In genomic region chr4:915595-915994, GRCh38 we compare ENCODE assay signal across 14 cellular contexts. TPM values are rescaled to one million over a fixed set of nuclear protein-coding genes. Genes with fewer than 3 reads are reported as not detected.
DNase-seq lines count a peak whose midpoint lies in the region; ATAC-seq, FAIRE-seq and TF ChIP-seq lines count a peak whose summit lies in the region.
"Had no signal": no experiment of that assay in that cellular context is flagged by ENCODE, and none has a peak within 500 bp of the region (broad histone marks: within the 10 kb centered on the region; RNA-seq: fewer than 3 reads in every experiment).

No MANE protein-coding gene starts in this region.

- H3K27ac Mint-ChIP-seq in CD14-positive monocyte = peak overlapping the region; percentile 78 to 92 (median 88)
- peak overlapping the region; percentile 2 to 43 for H3K27ac Mint-ChIP-seq in activated naive CD4-positive, alpha-beta T cell treated with anti-CD3 and anti-CD28 coated beads, Interleukin-2, amount 50 U/mL, for 72 hours

- no peak overlapping the region for H3K18ac ChIP-seq in mesendoderm (ENCODE audit: low read length)

- H3K27ac ChIP-seq in mesendoderm (ENCODE audit: low read depth, low read length) = no peak overlapping the region
- H3K27ac ChIP-seq: KMS-11, psoas muscle had no signal

- no peaks in the 10 kb centered on the region for H3K36me3 ChIP-seq in mesendoderm (ENCODE audit: control insufficient read depth, insufficient read depth, low read length)

- peaks cover 28% of the 10 kb centered on the region for H3K79me2 ChIP-seq in mesendoderm (ENCODE audit: control insufficient read depth, insufficient read depth, low read length)

- H3K56ac ChIP-seq in mesendoderm (ENCODE audit: low read length) = no peak overlapping the region

- H3K9me3 Mint-ChIP-seq in CD14-positive monocyte = peaks cover 0 to 3% (median 0%) of the 10 kb centered on the region in 7 donors
- peaks cover 8 to 16% of the 10 kb centered on the region in 2 donors for H3K9me3 Mint-ChIP-seq in activated naive CD4-positive, alpha-beta T cell treated with anti-CD3 and anti-CD28 coated beads, Interleukin-2, amount 50 U/mL, for 72 hours

- no peak overlapping the region for H4K8ac ChIP-seq in mesendoderm (ENCODE audit: low read depth, low read length)

- H3K4ac ChIP-seq in mesendoderm (ENCODE audit: low read depth, low read length) = no peak overlapping the region

- DNase-seq in CD14-positive monocyte (ENCODE audit: low spot score) = peak; percentile 47
- DNase-seq in Kasumi-1 (lab: John Stamatoyannopoulos, UW) = peak; percentile 76 to 79
- no peak for DNase-seq in activated naive CD4-positive, alpha-beta T cell treated with anti-CD3 and anti-CD28 coated beads, Interleukin-2, amount 50 U/mL, for 72 hours (ENCODE audit: low spot score in 2 of 2)
- DNase-seq in mesenteric fat pad (ENCODE audit: low spot score) = peak; percentile 12
- no peak for DNase-seq in ACHN
- no peak for DNase-seq in inferior parietal cortex (ENCODE audit: extremely low spot score)
- DNase-seq in mesendoderm = no peak
- no peak for DNase-seq in H54 (ENCODE audit: insufficient read length, low spot score)
- DNase-seq: activated CD4-positive, alpha-beta T cell treated with anti-CD3 and anti-CD28 coated beads, Interleukin-2, amount 50 U/mL, for 1 hour; DMS79; NCI-H82; psoas muscle had no signal

- no peak overlapping the region for H3K4me3 ChIP-seq in mesendoderm (ENCODE audit: low read length)
- H3K4me3 ChIP-seq: psoas muscle had no signal

- peaks cover 0 to 2% (median 0%) of the 10 kb centered on the region in 3 donors for H3K27me3 Mint-ChIP-seq in CD14-positive monocyte (ENCODE audit: low read depth in 3 of 3)

- intact Hi-C loops in CD14-positive monocyte (cut with micrococcal nuclease) = no loop called here

- H2BK15ac ChIP-seq in mesendoderm (replicated peaks; ENCODE audit: low read depth) = no peak overlapping the region

- H3K4me1 ChIP-seq in mesendoderm (ENCODE audit: control insufficient read depth, low read depth, low read length) = no peaks in the 10 kb centered on the region
- H3K4me1 ChIP-seq: psoas muscle had no signal

- H3K9ac ChIP-seq in mesendoderm (ENCODE audit: low read length) = no peak overlapping the region
- H3K9ac ChIP-seq: KMS-11 had no signal

- no peak overlapping the region for H2BK120ac ChIP-seq in mesendoderm (ENCODE audit: low read depth, low read length)

- no peak overlapping the region for H3K4me2 ChIP-seq in mesendoderm (ENCODE audit: low read length)
- H3K4me2 ChIP-seq: KMS-11 had no signal

- no CpG with 5 or more reads among the region's 8 CpGs for WGBS in mesendoderm (ENCODE audit: extremely low coverage, insufficient coverage, low lambda C conversion rate)

- in situ Hi-C loops in ACHN (cut with HindIII; ENCODE audit: low pct_ligation_motif_present, low pct_unique_long_range_greater_than_20kb, low sequenced_read_pairs) = no loop called here

- H2BK5ac ChIP-seq in mesendoderm (ENCODE audit: low read length) = no peak overlapping the region

- H3K79me1 ChIP-seq in mesendoderm (ENCODE audit: low read length) = peaks cover 20% of the 10 kb centered on the region

- no peak overlapping the region for H3K23ac ChIP-seq in mesendoderm (ENCODE audit: low read length)

- no peak for FAIRE-seq in H54 (lab: Jason Lieb, UNC)
- FAIRE-seq: colon had no signal

- TF ChIP-seq POLR2A in H54 (IDR thresholded peaks at IDR 0.05; ENCODE audit: low read depth, low read length) = no peak

- peak in 1 of 2 donors; percentile 64 for ATAC-seq in activated naive CD4-positive, alpha-beta T cell treated with anti-CD3 and anti-CD28 coated beads, Interleukin-2, amount 50 U/mL, for 72 hours
- ATAC-seq: psoas muscle had no signal

- no peak for TF ChIP-seq CTCF in CD14-positive monocyte (IDR thresholded peaks at IDR 0.05)

- H2AK5ac ChIP-seq in mesendoderm (ENCODE audit: low read length) = no peak overlapping the region

- H3K4me3 Mint-ChIP-seq in CD14-positive monocyte = peak overlapping the region; percentile 52 to 92

- H3K36me3 Mint-ChIP-seq in CD14-positive monocyte = peaks cover 28 to 39% of the 10 kb centered on the region in 2 donors
- peaks cover 10 to 27% of the 10 kb centered on the region in 2 donors for H3K36me3 Mint-ChIP-seq in activated naive CD4-positive, alpha-beta T cell treated with anti-CD3 and anti-CD28 coated beads, Interleukin-2, amount 50 U/mL, for 72 hours

- H3K4me1 Mint-ChIP-seq in CD14-positive monocyte = peaks cover 54% of the 10 kb centered on the region

- no peak overlapping the region for H4K5ac ChIP-seq in mesendoderm (ENCODE audit: low read length)

- no peaks in the 10 kb centered on the region for H3K27me3 ChIP-seq in mesendoderm (ENCODE audit: insufficient read depth, low read length, poor library complexity)

RNA-seq across cellular contexts. Expression of gene GAK, which starts 16.5 kb away (rescaled TPM):
- polyA plus RNA-seq in CD14-positive monocyte = 10 to 100 TPM; 40.3 to 54.9 TPM
- 100 to 1,000 TPM; 124 to 171 TPM for total RNA-seq in activated naive CD4-positive, alpha-beta T cell treated with anti-CD3 and anti-CD28 coated beads, Interleukin-2, amount 50 U/mL, for 72 hours
- 91.3 TPM for total RNA-seq in mesenteric fat pad
- 50.4 TPM for polyA plus RNA-seq in mesendoderm (2013, experiment 1 of 2)
- polyA plus RNA-seq in mesendoderm (2013, experiment 2 of 2) = 48.6 TPM

RNA-seq across cellular contexts. Expression of gene TMEM175, which starts 16.7 kb away (rescaled TPM):
- polyA plus RNA-seq in CD14-positive monocyte = 10 to 100 TPM; 18.9 to 20.7 TPM
- 10 to 100 TPM; 12.1 to 13.9 TPM for total RNA-seq in activated naive CD4-positive, alpha-beta T cell treated with anti-CD3 and anti-CD28 coated beads, Interleukin-2, amount 50 U/mL, for 72 hours
- total RNA-seq in mesenteric fat pad = 27.7 TPM
- polyA plus RNA-seq in mesendoderm (2013, experiment 1 of 2) = 3.8 TPM
- 3.0 TPM for polyA plus RNA-seq in mesendoderm (2013, experiment 2 of 2)

RNA-seq across cellular contexts. Expression of gene DGKQ, which starts 57.8 kb away (rescaled TPM):
- polyA plus RNA-seq in CD14-positive monocyte = 1 to 10 TPM in 1 of 2 donors, under 1 TPM in 1; 0.58 to 2.4 TPM
- 1 to 10 TPM; 7.8 to 7.9 TPM for total RNA-seq in activated naive CD4-positive, alpha-beta T cell treated with anti-CD3 and anti-CD28 coated beads, Interleukin-2, amount 50 U/mL, for 72 hours
- total RNA-seq in mesenteric fat pad = 10.1 TPM
- polyA plus RNA-seq in mesendoderm (2013, experiment 1 of 2) = 1.9 TPM
- polyA plus RNA-seq in mesendoderm (2013, experiment 2 of 2) = 1.7 TPM

Comparison
In these comparisons a context has a peak if more than half of its experiments do, and no peak if none do; other contexts are left out.
1. DNase-seq: peak in CD14-positive monocyte (single experiment), Kasumi-1 (2 of 2) and mesenteric fat pad (single experiment); none in activated naive CD4-positive, alpha-beta T cell treated with anti-CD3 and anti-CD28 coated beads, Interleukin-2, amount 50 U/mL, for 72 hours (0 of 2), ACHN (single experiment), inferior parietal cortex (single experiment), mesendoderm (single experiment) and H54 (single experiment).